ENCODE assay signal across 8 cellular contexts in genomic region chr12:67068773-67069450, GRCh38.
A peak's percentile ranks its signal among the peaks of the same experiment; 100 is the strongest.
DNase-seq lines count a peak whose midpoint lies in the region; ATAC-seq, FAIRE-seq and TF ChIP-seq lines count a peak whose summit lies in the region.

No MANE protein-coding gene starts in this region.

- intact Hi-C loops in A673 (cut with micrococcal nuclease; ENCODE audit: unreplicated experiment) (no loop called here), pancreas (cut with DNase I) (no loop called here)

- FAIRE-seq in pancreas (lab: Jason Lieb, UNC) = no peak

- H3K4me1 ChIP-seq in A673 (ENCODE audit: insufficient read depth, low read length, poor library complexity, severe bottlenecking) = no peaks in the 10 kb centered on the region
- peaks cover 4% of the 10 kb centered on the region for H3K4me1 ChIP-seq in foreskin keratinocyte
- no peaks in the 10 kb centered on the region for H3K4me1 ChIP-seq in pancreas

- no TSS peak for BruUV-seq in A673 (replicated peaks; lab: Mats Ljungman, UMichigan)

- H3K4me3 ChIP-seq in A673 (ENCODE audit: low read depth, low read length, poor library complexity, severe bottlenecking) (peak overlapping the region; percentile 43), pancreas (peak overlapping the region; percentile 48 to 73 (median 62))

- CTCF ChIA-PET in A673 (lab: Charles Lee) = no interaction called here

- WGBS in pancreas, 2 donors = 1% methylated on average over 44 to 81 of the region's 81 CpGs

- no peak for TF ChIP-seq CTCF in A673 (conservative IDR thresholded peaks at IDR 0.05; ENCODE audit: low read depth, low read length)
- TF ChIP-seq CTCF in foreskin keratinocyte (conservative IDR thresholded peaks at IDR 0.05) = no peak
- no peak for TF ChIP-seq CTCF in pancreas (IDR thresholded peaks at IDR 0.05)

- DNase-seq in A673 (ENCODE audit: low spot score) (peak; percentile 63), NCI-H69 (lab: John Stamatoyannopoulos, UW) (peak; percentile 82), activated T-helper 1 cell treated with Interleukin-2 at 50 U/mL for 16 hours (ENCODE audit: low read depth) (peak; percentile 19), foreskin keratinocyte (peak; percentile 37 to 61), pancreas (peak; percentile 47 to 83 (median 63)), NCI-H187 treated with DMSO at 0.1 percent for 48 hours (lab: John Stamatoyannopoulos, UW) (no peak)

- POLR2A ChIA-PET in A673 (lab: Charles Lee; ENCODE audit: low non-redundant PET) = no interaction called here

- peak; percentile 67 for ATAC-seq in GM18505 (IDR thresholded peaks at IDR 0.05; ENCODE audit: unreplicated experiment)
- peak; percentile 23 for ATAC-seq in HG03060 (IDR thresholded peaks at IDR 0.05; ENCODE audit: low read depth, unreplicated experiment)
- ATAC-seq in foreskin keratinocyte = peak; percentile 58
- peak; percentile 68 to 86 (median 78) for ATAC-seq in pancreas

- H3K27ac ChIP-seq in A673 (ENCODE audit: low read depth, low read length, poor library complexity, severe bottlenecking) (no peak overlapping the region), foreskin keratinocyte (peak overlapping the region; percentile 88), pancreas (peak overlapping the region in 3 of 4 donors; percentile 40 to 83 (median 70))

- no peaks in the 10 kb centered on the region for H3K36me3 ChIP-seq in A673 (ENCODE audit: insufficient read depth, low read length, poor library complexity, severe bottlenecking)
- H3K36me3 ChIP-seq in pancreas = no peaks in the 10 kb centered on the region

- no peaks in the 10 kb centered on the region for H3K9me3 ChIP-seq in A673 (ENCODE audit: low read depth, low read length, poor library complexity, severe bottlenecking)
- no peaks in the 10 kb centered on the region for H3K9me3 ChIP-seq in pancreas

- H3K27me3 ChIP-seq in A673 (replicated peaks; ENCODE audit: insufficient read depth, low read depth, low read length, poor library complexity) (peaks cover 56% of the 10 kb centered on the region), foreskin keratinocyte (no peaks in the 10 kb centered on the region), pancreas (no peaks in the 10 kb centered on the region)

- TF ChIP-seq POLR2A in GM18505 (IDR thresholded peaks at IDR 0.05; ENCODE audit: borderline replicate concordance, extremely low read depth, insufficient read depth, insufficient read length) = no peak

Comparison
In these comparisons a context has a peak if more than half of its experiments do, and no peak if none do; other contexts are left out.
1. ATAC-seq: peak in every context shown above with its lines; median percentile 78 in pancreas; 67 in GM18505; 58 in foreskin keratinocyte; 23 in HG03060.